Comparison of ENCODE assay signal across 17 cellular contexts in the genomic region with DNA sequence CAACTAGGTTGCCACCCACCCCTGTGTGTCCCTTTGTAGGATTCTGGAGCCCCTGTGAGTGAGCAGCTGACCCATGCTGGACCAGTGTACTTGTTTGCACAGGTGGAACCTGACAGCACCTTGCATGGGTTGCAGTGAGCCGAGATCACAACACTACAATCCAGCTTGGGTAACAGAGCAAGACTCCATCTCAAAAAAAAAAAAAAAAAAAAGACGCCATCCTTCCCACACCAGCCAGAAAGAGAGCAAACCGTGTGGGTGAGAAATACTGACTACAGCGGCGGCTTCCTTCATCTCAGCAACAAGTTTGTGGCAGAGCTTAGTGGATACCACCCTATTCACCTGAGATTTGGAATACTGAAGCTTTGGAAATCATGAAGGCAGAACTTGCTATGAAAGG. TPM values are rescaled to one million over a fixed set of nuclear protein-coding genes. Genes with fewer than 3 reads are reported as not detected.
DNase-seq lines count a peak whose midpoint lies in the region; ATAC-seq and TF ChIP-seq lines count a peak whose summit lies in the region.
"Had no signal": no experiment of that assay in that cellular context is flagged by ENCODE, and none has a peak within 500 bp of the region (broad histone marks: within the 10 kb centered on the region; RNA-seq: fewer than 3 reads in every experiment).

No MANE protein-coding gene starts in this region.

- peaks cover 8% of the 10 kb centered on the region for H3K36me3 Mint-ChIP-seq in stimulated activated naive CD8-positive, alpha-beta T cell treated with anti-CD3 and anti-CD28 coated beads, Interleukin-15, Interleukin-2, amounts not matched to agents 100 ng/mL and 50 ng/mL, for 24 hours (ENCODE audit: low read depth)
- peaks cover 7% of the 10 kb centered on the region for H3K36me3 Mint-ChIP-seq in IgD-negative memory B cell
- H3K36me3 Mint-ChIP-seq in activated T-helper 1 cell treated with anti-CD3 and anti-CD28 coated beads, Interleukin-12 subunit alpha, Interleukin-12 subunit beta, Interleukin-2, Interleukin-4 antibody, amounts not matched to agents 30 ng/mL and 10 ng/mL and 1 ng/mL, durations not matched to agents 14 hours and 24 hours and 36 hours (ENCODE audit: low read depth), result peaks cover 27% of the 10 kb centered on the region
- no peaks in the 10 kb centered on the region for H3K36me3 Mint-ChIP-seq in osteocyte (ENCODE audit: unreplicated experiment)
- H3K36me3 Mint-ChIP-seq in Caco-2 (ENCODE audit: insufficient read depth, unreplicated experiment), result no peaks in the 10 kb centered on the region
- H3K36me3 Mint-ChIP-seq: activated naive CD4-positive, alpha-beta T cell treated with anti-CD3 and anti-CD28 coated beads, Interleukin-2, amount 50 U/mL, for 24 hours had no signal

- POLR2A ChIA-PET in Caco-2 (lab: Charles Lee), result no interaction called here

- peak overlapping the region; percentile 58 for H3K4me3 Mint-ChIP-seq in stimulated activated naive CD8-positive, alpha-beta T cell treated with anti-CD3 and anti-CD28 coated beads, Interleukin-15, Interleukin-2, amounts not matched to agents 100 ng/mL and 50 ng/mL, for 24 hours
- H3K4me3 Mint-ChIP-seq in IgD-negative memory B cell (peak overlapping the region; percentile 79 to 94 (median 88)), osteocyte (ENCODE audit: unreplicated experiment) (no peak overlapping the region), Caco-2 (ENCODE audit: unreplicated experiment) (no peak overlapping the region)
- H3K4me3 Mint-ChIP-seq in activated T-helper 1 cell treated with anti-CD3 and anti-CD28 coated beads, Interleukin-12 subunit alpha, Interleukin-12 subunit beta, Interleukin-2, Interleukin-4 antibody, amounts not matched to agents 30 ng/mL and 10 ng/mL and 1 ng/mL, durations not matched to agents 14 hours and 24 hours and 36 hours, result peak overlapping the region; percentile 79
- H3K4me3 Mint-ChIP-seq: activated naive CD4-positive, alpha-beta T cell treated with anti-CD3 and anti-CD28 coated beads, Interleukin-2, amount 50 U/mL, for 24 hours had no signal

- no TSS peak for BruUV-seq in Caco-2 (replicated peaks; lab: Mats Ljungman, UMichigan)

- no peaks in the 10 kb centered on the region for H3K9me3 Mint-ChIP-seq in stimulated activated naive CD8-positive, alpha-beta T cell treated with anti-CD3 and anti-CD28 coated beads, Interleukin-15, Interleukin-2, amounts not matched to agents 100 ng/mL and 50 ng/mL, for 24 hours
- peaks cover 0 to 1% (median 0%) of the 10 kb centered on the region in 3 donors for H3K9me3 Mint-ChIP-seq in IgD-negative memory B cell
- no peaks in the 10 kb centered on the region for H3K9me3 Mint-ChIP-seq in activated T-helper 1 cell treated with anti-CD3 and anti-CD28 coated beads, Interleukin-12 subunit alpha, Interleukin-12 subunit beta, Interleukin-2, Interleukin-4 antibody, amounts not matched to agents 30 ng/mL and 10 ng/mL and 1 ng/mL, durations not matched to agents 14 hours and 24 hours and 36 hours
- no peaks in the 10 kb centered on the region for H3K9me3 Mint-ChIP-seq in osteocyte (ENCODE audit: unreplicated experiment)
- no peaks in the 10 kb centered on the region for H3K9me3 Mint-ChIP-seq in Caco-2 (ENCODE audit: unreplicated experiment)
- H3K9me3 Mint-ChIP-seq: activated naive CD4-positive, alpha-beta T cell treated with anti-CD3 and anti-CD28 coated beads, Interleukin-2, amount 50 U/mL, for 24 hours had no signal

- no peak for TF ChIP-seq CTCF in osteocyte (IDR thresholded peaks at IDR 0.05)
- no peak for TF ChIP-seq CTCF in Caco-2 (IDR thresholded peaks at IDR 0.05; ENCODE audit: insufficient read depth in 1 of 2, low read depth in 1 of 2, low read length in 1 of 2, severe bottlenecking in 1 of 2, unreplicated experiment in 1 of 2)

- DNase-seq in stimulated activated naive CD8-positive, alpha-beta T cell treated with anti-CD3 and anti-CD28 coated beads, Interleukin-15, Interleukin-2, amounts not matched to agents 100 U/mL and 50 U/mL, for 24 hours, result no peak
- no peak for DNase-seq in activated T-helper 1 cell treated with anti-CD3 and anti-CD28 coated beads, Interleukin-12 subunit alpha, Interleukin-12 subunit beta, Interleukin-2, Interleukin-4 antibody, amounts not matched to agents 30 ng/mL and 10 ng/mL and 1 ng/mL, durations not matched to agents 14 hours and 24 hours and 36 hours (ENCODE audit: low spot score)
- DNase-seq in osteocyte (ENCODE audit: extremely low spot score, unreplicated experiment), result no peak
- no peak for DNase-seq in SHP77 (lab: John Stamatoyannopoulos, UW)
- DNase-seq in Caco-2, result no peak
- DNase-seq: cerebellar nuclear complex, NCI-H2171, SHP77 treated with DMSO at 0.1 percent for 48 hours had no signal

- intact Hi-C loops in activated T-helper 1 cell treated with anti-CD3 and anti-CD28 coated beads, Interleukin-12 subunit alpha, Interleukin-12 subunit beta, Interleukin-2, Interleukin-4 antibody, amounts not matched to agents 30 ng/mL and 10 ng/mL and 1 ng/mL, durations not matched to agents 14 hours and 24 hours and 36 hours (cut with micrococcal nuclease), result loop anchor here (10.0 kb wide), 1 partner anchor 535 kb away; the partner anchor contains the start of gene GSK3B
- intact Hi-C loops in Caco-2 (cut with micrococcal nuclease; ENCODE audit: unreplicated experiment), result no loop called here

- ATAC-seq in stimulated activated naive CD8-positive, alpha-beta T cell treated with anti-CD3 and anti-CD28 coated beads, Interleukin-15, Interleukin-2, amounts not matched to agents 100 U/mL and 50 U/mL, for 24 hours, result no peak
- no peak for ATAC-seq in HG03139 (IDR thresholded peaks at IDR 0.05; ENCODE audit: unreplicated experiment)

- H3K36me3 ChIP-seq in Caco-2 (ENCODE audit: control insufficient read depth, insufficient read depth, low read length), result no peaks in the 10 kb centered on the region
- H3K36me3 ChIP-seq: lower lobe of right lung had no signal

- CTCF ChIA-PET in Caco-2 (lab: Charles Lee), result interaction anchor here (1.1 kb wide), 1 partner anchor 123 kb away, joined by 11 read pairs; no protein-coding TSS in a partner anchor

- H3K27me3 ChIP-seq in Caco-2 (replicated peaks; ENCODE audit: control insufficient read depth, insufficient read depth, low read length), result no peaks in the 10 kb centered on the region; the same call in 1 of the 2 replicates

- no peak overlapping the region for H3K27ac Mint-ChIP-seq in stimulated activated naive CD8-positive, alpha-beta T cell treated with anti-CD3 and anti-CD28 coated beads, Interleukin-15, Interleukin-2, amounts not matched to agents 100 ng/mL and 50 ng/mL, for 24 hours
- H3K27ac Mint-ChIP-seq in IgD-negative memory B cell, result peak overlapping the region; percentile 95 to 100 (median 99)
- peak overlapping the region; percentile 52 for H3K27ac Mint-ChIP-seq in activated T-helper 1 cell treated with anti-CD3 and anti-CD28 coated beads, Interleukin-12 subunit alpha, Interleukin-12 subunit beta, Interleukin-2, Interleukin-4 antibody, amounts not matched to agents 30 ng/mL and 10 ng/mL and 1 ng/mL, durations not matched to agents 14 hours and 24 hours and 36 hours
- no peak overlapping the region for H3K27ac Mint-ChIP-seq in osteocyte (ENCODE audit: unreplicated experiment)
- H3K27ac Mint-ChIP-seq in Caco-2 (ENCODE audit: unreplicated experiment), result no peak overlapping the region
- H3K27ac Mint-ChIP-seq: activated naive CD4-positive, alpha-beta T cell treated with anti-CD3 and anti-CD28 coated beads, Interleukin-2, amount 50 U/mL, for 24 hours had no signal

- H3K4me1 Mint-ChIP-seq in stimulated activated naive CD8-positive, alpha-beta T cell treated with anti-CD3 and anti-CD28 coated beads, Interleukin-15, Interleukin-2, amounts not matched to agents 100 ng/mL and 50 ng/mL, for 24 hours (ENCODE audit: low read depth), result peaks cover 64% of the 10 kb centered on the region
- peaks cover 39 to 62% (median 52%) of the 10 kb centered on the region in 3 donors for H3K4me1 Mint-ChIP-seq in IgD-negative memory B cell
- peaks cover 66% of the 10 kb centered on the region for H3K4me1 Mint-ChIP-seq in activated T-helper 1 cell treated with anti-CD3 and anti-CD28 coated beads, Interleukin-12 subunit alpha, Interleukin-12 subunit beta, Interleukin-2, Interleukin-4 antibody, amounts not matched to agents 30 ng/mL and 10 ng/mL and 1 ng/mL, durations not matched to agents 14 hours and 24 hours and 36 hours (ENCODE audit: low read depth)
- no peaks in the 10 kb centered on the region for H3K4me1 Mint-ChIP-seq in osteocyte (ENCODE audit: unreplicated experiment)
- peaks cover 7% of the 10 kb centered on the region for H3K4me1 Mint-ChIP-seq in Caco-2 (ENCODE audit: low read depth, unreplicated experiment)

- no peaks in the 10 kb centered on the region for H3K4me1 ChIP-seq in Caco-2

- no peak overlapping the region for H3K4me3 ChIP-seq in Caco-2 (ENCODE audit: low read depth, low read length)
- H3K4me3 ChIP-seq: lower lobe of right lung had no signal

- peaks cover 3% of the 10 kb centered on the region for H3K27me3 Mint-ChIP-seq in stimulated activated naive CD8-positive, alpha-beta T cell treated with anti-CD3 and anti-CD28 coated beads, Interleukin-15, Interleukin-2, amounts not matched to agents 100 ng/mL and 50 ng/mL, for 24 hours
- no peaks in the 10 kb centered on the region for H3K27me3 Mint-ChIP-seq in IgD-negative memory B cell
- peaks cover 4% of the 10 kb centered on the region for H3K27me3 Mint-ChIP-seq in activated T-helper 1 cell treated with anti-CD3 and anti-CD28 coated beads, Interleukin-12 subunit alpha, Interleukin-12 subunit beta, Interleukin-2, Interleukin-4 antibody, amounts not matched to agents 30 ng/mL and 10 ng/mL and 1 ng/mL, durations not matched to agents 14 hours and 24 hours and 36 hours (ENCODE audit: insufficient read depth)
- H3K27me3 Mint-ChIP-seq in osteocyte (ENCODE audit: unreplicated experiment), result peaks cover 12% of the 10 kb centered on the region
- peaks cover 18% of the 10 kb centered on the region for H3K27me3 Mint-ChIP-seq in Caco-2 (ENCODE audit: insufficient read depth, unreplicated experiment)
- H3K27me3 Mint-ChIP-seq: activated naive CD4-positive, alpha-beta T cell treated with anti-CD3 and anti-CD28 coated beads, Interleukin-2, amount 50 U/mL, for 24 hours; activated T-cell treated with anti-CD3 and anti-CD28 coated beads, Interleukin-2, amount 50 U/mL, for 24 hours had no signal

- H3K9me3 ChIP-seq in Caco-2, result no peaks in the 10 kb centered on the region

RNA-seq across cellular contexts. Expression of gene CD80, which starts 0.7 kb away (rescaled TPM):
- polyA plus RNA-seq in IgD-negative memory B cell, result 9.3 TPM
- 18.1 and 19.5 TPM in 2 replicates for total RNA-seq in activated T-helper 1 cell treated with anti-CD3 and anti-CD28 coated beads, Interleukin-12 subunit alpha, Interleukin-12 subunit beta, Interleukin-2, Interleukin-4 antibody, amounts not matched to agents 30 ng/mL and 10 ng/mL and 1 ng/mL, durations not matched to agents 14 hours and 24 hours and 36 hours
- total RNA-seq in osteocyte (not detected in 2 replicates), Caco-2 (2022) (not detected in 2 replicates)
- total RNA-seq: astrocyte, frontal cortex had no signal
- polyA plus RNA-seq: keratinocyte had no signal

RNA-seq across cellular contexts. Expression of gene ADPRH, which starts 19.1 kb away (rescaled TPM):
- polyA plus RNA-seq in IgD-negative memory B cell, result 29.2 TPM
- total RNA-seq in activated T-helper 1 cell treated with anti-CD3 and anti-CD28 coated beads, Interleukin-12 subunit alpha, Interleukin-12 subunit beta, Interleukin-2, Interleukin-4 antibody, amounts not matched to agents 30 ng/mL and 10 ng/mL and 1 ng/mL, durations not matched to agents 14 hours and 24 hours and 36 hours, result 3.8 and 4.6 TPM in 2 replicates
- total RNA-seq in osteocyte (1.9 and 2.2 TPM in 2 replicates), Caco-2 (2022) (2.8 TPM in 2 replicates)

RNA-seq across cellular contexts. Expression of gene PLA1A, which starts 37.5 kb away (rescaled TPM):
- not detected for polyA plus RNA-seq in IgD-negative memory B cell
- 0.22 and 0.29 TPM in 2 replicates for total RNA-seq in activated T-helper 1 cell treated with anti-CD3 and anti-CD28 coated beads, Interleukin-12 subunit alpha, Interleukin-12 subunit beta, Interleukin-2, Interleukin-4 antibody, amounts not matched to agents 30 ng/mL and 10 ng/mL and 1 ng/mL, durations not matched to agents 14 hours and 24 hours and 36 hours
- total RNA-seq in osteocyte (0.86 and 1.4 TPM in 2 replicates), Caco-2 (2022) (0.46 and 0.75 TPM in 2 replicates)
- polyA plus RNA-seq: keratinocyte had no signal

Comparison
In these comparisons a context has a peak if more than half of its experiments do, and no peak if none do; other contexts are left out.
1. H3K27ac Mint-ChIP-seq: peak in IgD-negative memory B cell (3 of 3) and activated T-helper 1 cell treated with anti-CD3 and anti-CD28 coated beads, Interleukin-12 subunit alpha, Interleukin-12 subunit beta, Interleukin-2, Interleukin-4 antibody, amounts not matched to agents 30 ng/mL and 10 ng/mL and 1 ng/mL, durations not matched to agents 14 hours and 24 hours and 36 hours (single experiment); none in stimulated activated naive CD8-positive, alpha-beta T cell treated with anti-CD3 and anti-CD28 coated beads, Interleukin-15, Interleukin-2, amounts not matched to agents 100 ng/mL and 50 ng/mL, for 24 hours (single experiment), osteocyte (single experiment) and Caco-2 (single experiment).
2. H3K4me3 Mint-ChIP-seq: peak in stimulated activated naive CD8-positive, alpha-beta T cell treated with anti-CD3 and anti-CD28 coated beads, Interleukin-15, Interleukin-2, amounts not matched to agents 100 ng/mL and 50 ng/mL, for 24 hours (single experiment), IgD-negative memory B cell (4 of 4) and activated T-helper 1 cell treated with anti-CD3 and anti-CD28 coated beads, Interleukin-12 subunit alpha, Interleukin-12 subunit beta, Interleukin-2, Interleukin-4 antibody, amounts not matched to agents 30 ng/mL and 10 ng/mL and 1 ng/mL, durations not matched to agents 14 hours and 24 hours and 36 hours (single experiment); none in osteocyte (single experiment) and Caco-2 (single experiment).
3. RNA of gene CD80, which starts 0.7 kb away (total RNA-seq): 18.1 to 19.5 TPM in activated T-helper 1 cell treated with anti-CD3 and anti-CD28 coated beads, Interleukin-12 subunit alpha, Interleukin-12 subunit beta, Interleukin-2, Interleukin-4 antibody, amounts not matched to agents 30 ng/mL and 10 ng/mL and 1 ng/mL, durations not matched to agents 14 hours and 24 hours and 36 hours; not detected in osteocyte and not detected in Caco-2; every median in the first group is over 10 times any median in the second.